ENCODE assay signal across 1 cellular context in genomic region chr1:167059729-167060107, GRCh38.
TF ChIP-seq lines count a peak whose summit lies in the region.

No MANE protein-coding gene starts in this region.

TF ChIP-seq in H1, 55 proteins besides CTCF, POLR2A, EP300 and RAD21:
- no peak for TF ChIP-seq JUND (IDR thresholded peaks at IDR 0.05; ENCODE audit: low read length)
- TF ChIP-seq CEBPB (IDR thresholded peaks at IDR 0.05; ENCODE audit: low read depth, low read length) = no peak
- TF ChIP-seq TAF7 (optimal IDR thresholded peaks at IDR 0.05; ENCODE audit: borderline replicate concordance, low read depth, low read length) = no peak
- TF ChIP-seq CREB1 (IDR thresholded peaks at IDR 0.05) = no peak
- TF ChIP-seq SIN3A (conservative IDR thresholded peaks at IDR 0.05 in 1 of 2, IDR thresholded peaks at IDR 0.05 in 1 of 2; ENCODE audit: low read depth in 1 of 2, low read length in 2 of 2) = no peak
- TF ChIP-seq HDAC2 (IDR thresholded peaks at IDR 0.05; ENCODE audit: borderline replicate concordance in 1 of 2, low read depth in 2 of 2, low read length in 2 of 2) = no peak
- no peak for TF ChIP-seq KDM1A (IDR thresholded peaks at IDR 0.05; ENCODE audit: borderline replicate concordance, low read length)
- TF ChIP-seq JUN (IDR thresholded peaks at IDR 0.05; ENCODE audit: low read depth, low read length) = no peak
